ENCODE assay signal across 3 cellular contexts in genomic region chr12:75207338-75208083, GRCh38.
TF ChIP-seq lines count a peak whose summit lies in the region.

No MANE protein-coding gene starts in this region.

TF ChIP-seq in endothelial cell of umbilical vein, 7 proteins besides CTCF, POLR2A, EP300 and RAD21:
- peak; percentile 80 for TF ChIP-seq EZH2 (IDR thresholded peaks at IDR 0.05; ENCODE audit: borderline replicate concordance, low read depth, low read length, severe bottlenecking)
- no peak for TF ChIP-seq POLR2AphosphoS5 (IDR thresholded peaks at IDR 0.05; ENCODE audit: insufficient read depth, low read depth, low read length)

TF ChIP-seq in neural cell, 6 proteins besides CTCF, POLR2A, EP300 and RAD21:
- TF ChIP-seq EZH2 (IDR thresholded peaks at IDR 0.05; ENCODE audit: borderline replicate concordance, insufficient read depth, low read length, poor library complexity, severe bottlenecking) (no peak), POLR2AphosphoS5 (IDR thresholded peaks at IDR 0.05) (no peak), MXI1 (conservative IDR thresholded peaks at IDR 0.05; ENCODE audit: poor library complexity, severe bottlenecking) (no peak), TAF1 (IDR thresholded peaks at IDR 0.05; ENCODE audit: low read depth) (no peak)

TF ChIP-seq in GM12891, 5 proteins besides CTCF, POLR2A, EP300 and RAD21:
- no peak for TF ChIP-seq TAF1 (IDR thresholded peaks at IDR 0.05; ENCODE audit: low read depth, low read length)
- TF ChIP-seq POLR2AphosphoS5 (IDR thresholded peaks at IDR 0.05; ENCODE audit: low read depth, low read length), result no peak
- no peak for TF ChIP-seq PAX5 (IDR thresholded peaks at IDR 0.05; ENCODE audit: insufficient read depth, low read length, severe bottlenecking)
- TF ChIP-seq SPI1 (IDR thresholded peaks at IDR 0.05; ENCODE audit: low read depth, low read length), result no peak
- no peak for TF ChIP-seq POU2F2 (IDR thresholded peaks at IDR 0.05; ENCODE audit: low read depth, low read length)
